ENCODE assay signal across 8 cellular contexts in genomic region chr10:119517235-119518141, GRCh38. TPM values are rescaled to one million over a fixed set of nuclear protein-coding genes. Genes with fewer than 3 reads are reported as not detected.
DNase-seq lines count a peak whose midpoint lies in the region; ATAC-seq and TF ChIP-seq lines count a peak whose summit lies in the region.

No MANE protein-coding gene starts in this region.

- peak; percentile 60 for ATAC-seq in GM21576 (IDR thresholded peaks at IDR 0.05; ENCODE audit: unreplicated experiment)
- ATAC-seq in stimulated activated effector memory CD8-positive, alpha-beta T cell treated with anti-CD3 and anti-CD28 coated beads, Interleukin-12 subunit alpha, Interleukin-12 subunit beta, amount 100 ng/mL, for 72 hours = peak; percentile 89

- H3K4me3 ChIP-seq in KMS-11 (IDR thresholded peaks at IDR 0.05; ENCODE audit: insufficient read depth, low read depth, low read length) = no peak overlapping the region

- peak overlapping the region; percentile 78 for H3K27ac ChIP-seq in KMS-11

- peaks cover 30% of the 10 kb centered on the region for H3K36me3 Mint-ChIP-seq in activated CD4-positive, alpha-beta memory T cell treated with anti-CD3 and anti-CD28 coated beads for 36 hours
- H3K36me3 Mint-ChIP-seq in stimulated activated effector memory CD8-positive, alpha-beta T cell treated with anti-CD3 and anti-CD28 coated beads, Interleukin-12 subunit alpha, Interleukin-12 subunit beta, amount 100 ng/mL, for 72 hours = peaks cover 65% of the 10 kb centered on the region

- POLR2A ChIA-PET in activated CD4-positive, alpha-beta memory T cell treated with anti-CD3 and anti-CD28 coated beads for 36 hours (lab: Charles Lee) = interaction anchor here (0.7 to 2.9 kb wide), 12 partner anchors 10 to 135 kb away, joined by 3 to 20 read pairs (median 4); partner anchors contain the start of gene RGS10

- no peaks in the 10 kb centered on the region for H3K36me3 ChIP-seq in KMS-11 (ENCODE audit: insufficient read depth)

- peak overlapping the region; percentile 85 for H3K27ac Mint-ChIP-seq in activated CD4-positive, alpha-beta memory T cell treated with anti-CD3 and anti-CD28 coated beads for 36 hours
- H3K27ac Mint-ChIP-seq in stimulated activated effector memory CD8-positive, alpha-beta T cell treated with anti-CD3 and anti-CD28 coated beads, Interleukin-12 subunit alpha, Interleukin-12 subunit beta, amount 100 ng/mL, for 72 hours = peak overlapping the region; percentile 62

- H3K9me3 Mint-ChIP-seq in activated CD4-positive, alpha-beta memory T cell treated with anti-CD3 and anti-CD28 coated beads for 36 hours = no peaks in the 10 kb centered on the region
- no peaks in the 10 kb centered on the region for H3K9me3 Mint-ChIP-seq in stimulated activated effector memory CD8-positive, alpha-beta T cell treated with anti-CD3 and anti-CD28 coated beads, Interleukin-12 subunit alpha, Interleukin-12 subunit beta, amount 100 ng/mL, for 72 hours

- H3K27me3 Mint-ChIP-seq in activated CD4-positive, alpha-beta memory T cell treated with anti-CD3 and anti-CD28 coated beads for 36 hours = no peaks in the 10 kb centered on the region

- H3K4me1 Mint-ChIP-seq in activated CD4-positive, alpha-beta memory T cell treated with anti-CD3 and anti-CD28 coated beads for 36 hours (ENCODE audit: low read depth) = peaks cover 59% of the 10 kb centered on the region
- H3K4me1 Mint-ChIP-seq in stimulated activated effector memory CD8-positive, alpha-beta T cell treated with anti-CD3 and anti-CD28 coated beads, Interleukin-12 subunit alpha, Interleukin-12 subunit beta, amount 100 ng/mL, for 72 hours = peaks cover 40% of the 10 kb centered on the region

- intact Hi-C loops in activated CD4-positive, alpha-beta memory T cell treated with anti-CD3 and anti-CD28 coated beads for 36 hours (cut with micrococcal nuclease) = loop anchor here (2.0 to 5.0 kb wide), 2 partner anchors 135 to 210 kb away; no protein-coding TSS in a partner anchor

- CTCF ChIA-PET in activated CD4-positive, alpha-beta memory T cell treated with anti-CD3 and anti-CD28 coated beads for 36 hours (lab: Charles Lee) = interaction anchor here (0.6 to 5.0 kb wide), 10 partner anchors 10 to 318 kb away, joined by 3 to 26 read pairs (median 4); partner anchors contain the start of gene RGS10

- no peaks in the 10 kb centered on the region for H3K27me3 ChIP-seq in KMS-11 (ENCODE audit: insufficient read depth, low read depth)

- peak overlapping the region; percentile 55 for H3K4me3 Mint-ChIP-seq in activated CD4-positive, alpha-beta memory T cell treated with anti-CD3 and anti-CD28 coated beads for 36 hours
- peak overlapping the region; percentile 37 for H3K4me3 Mint-ChIP-seq in stimulated activated effector memory CD8-positive, alpha-beta T cell treated with anti-CD3 and anti-CD28 coated beads, Interleukin-12 subunit alpha, Interleukin-12 subunit beta, amount 100 ng/mL, for 72 hours

- H4K20me1 ChIP-seq in KMS-11 (ENCODE audit: insufficient read depth) = no peaks in the 10 kb centered on the region

- H2AFZ ChIP-seq in KMS-11 (ENCODE audit: low read depth) = no peak overlapping the region; the same call in 1 of the 2 replicates

- H3K9ac ChIP-seq in KMS-11 = peak overlapping the region; percentile 32; the same call in 1 of the 2 replicates

- H3K79me2 ChIP-seq in KMS-11 (ENCODE audit: insufficient read depth, low read depth) = no peaks in the 10 kb centered on the region

- DNase-seq in ELR (ENCODE audit: low read depth) (peak; percentile 87), glomerular visceral epithelial cell (ENCODE audit: extremely low spot score) (peak; percentile 47), NCI-H82 treated with DMSO at 0.1 percent for 48 hours (lab: John Stamatoyannopoulos, UW; ENCODE audit: unreplicated experiment) (no peak), SK-N-DZ (ENCODE audit: low spot score) (no peak)
- DNase-seq in activated CD4-positive, alpha-beta memory T cell treated with anti-CD3 and anti-CD28 coated beads for 36 hours = peak; percentile 85
- DNase-seq in stimulated activated effector memory CD8-positive, alpha-beta T cell treated with anti-CD3 and anti-CD28 coated beads, Interleukin-12 subunit alpha, Interleukin-12 subunit beta, amount 100 ng/mL, for 72 hours (ENCODE audit: low spot score in 2 of 2) = peak in 1 of 2 donors; percentile 82

- H3K4me1 ChIP-seq in KMS-11 (ENCODE audit: low read depth, poor library complexity, severe bottlenecking) = peaks cover 19% of the 10 kb centered on the region

- peak overlapping the region; percentile 47 for H3K4me2 ChIP-seq in KMS-11

- TF ChIP-seq CTCF in KMS-11 (conservative IDR thresholded peaks at IDR 0.05; ENCODE audit: low read depth, low read length) = no peak

RNA-seq across cellular contexts. Expression of gene RGS10, which starts 25.0 kb away (rescaled TPM):
- total RNA-seq in activated CD4-positive, alpha-beta memory T cell treated with anti-CD3 and anti-CD28 coated beads for 36 hours = 100 to 1,000 TPM; 158 to 173 TPM
- polyA plus RNA-seq in SK-N-DZ (2014; cell fraction: cytosol; rRNA removed) = 42.3 and 49.8 TPM in 2 replicates
- 26.4 and 34.4 TPM in 2 replicates for polyA plus RNA-seq in SK-N-DZ (2014; cell fraction: nucleus; rRNA removed)

Comparison
In these comparisons a context has a peak if more than half of its experiments do, and no peak if none do; other contexts are left out.
1. DNase-seq: peak in ELR (single experiment), activated CD4-positive, alpha-beta memory T cell treated with anti-CD3 and anti-CD28 coated beads for 36 hours (single experiment) and glomerular visceral epithelial cell (single experiment); none in NCI-H82 treated with DMSO at 0.1 percent for 48 hours (single experiment) and SK-N-DZ (single experiment).